Comparison of ENCODE assay signal across 1 cellular context in genomic region chr16:67364610-67365256, GRCh38.
TF ChIP-seq lines count a peak whose summit lies in the region.

No MANE protein-coding gene starts in this region.

TF ChIP-seq in HepG2, 621 proteins besides CTCF, POLR2A, EP300 and RAD21:
- TF ChIP-seq PRPF4 (IDR thresholded peaks at IDR 0.05; ENCODE audit: low read depth, low read length, poor library complexity, severe bottlenecking), result no peak
- TF ChIP-seq NFKBIZ (CRISPR knock-in tag; IDR thresholded peaks at IDR 0.05), result no peak
- TF ChIP-seq IRF1 (CRISPR knock-in tag; IDR thresholded peaks at IDR 0.05; ENCODE audit: low read depth), result no peak
- TF ChIP-seq ZBTB46 (CRISPR knock-in tag; IDR thresholded peaks at IDR 0.05; ENCODE audit: borderline replicate concordance), result no peak
- TF ChIP-seq IKZF1 (IDR thresholded peaks at IDR 0.05), result no peak
- TF ChIP-seq ZNF501 (CRISPR knock-in tag; IDR thresholded peaks at IDR 0.05), result no peak
- TF ChIP-seq ZC3H4 (CRISPR knock-in tag; IDR thresholded peaks at IDR 0.05; ENCODE audit: borderline replicate concordance), result no peak
TF ChIP-seq in HepG2: peak in this region for 0.
